23 cellular contexts compared by ENCODE assay signal in the genomic region with DNA sequence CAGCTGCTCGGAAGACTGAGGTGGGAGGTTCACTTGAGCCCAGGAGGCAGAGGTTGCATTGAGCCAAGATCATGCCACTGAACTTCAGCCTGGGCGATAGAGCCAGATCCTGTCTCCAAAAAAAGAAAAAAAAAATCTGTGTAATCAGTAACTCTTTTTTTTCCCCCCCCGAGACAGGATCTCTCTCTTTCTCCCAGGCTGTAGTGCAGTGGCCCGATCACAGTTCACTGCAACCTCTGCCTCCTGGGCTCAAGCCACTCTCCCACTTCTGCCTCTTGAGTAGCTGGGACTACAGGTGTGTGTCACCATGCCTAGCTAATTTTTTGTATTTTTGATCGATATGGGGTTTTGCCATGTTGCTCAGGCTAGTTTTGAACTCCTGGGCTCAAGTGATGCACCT.
"Had no signal": no experiment of that assay in that cellular context is flagged by ENCODE, and none has a peak within 500 bp of the region (broad histone marks: within the 10 kb centered on the region; RNA-seq: fewer than 3 reads in every experiment).

No MANE protein-coding gene starts in this region.

- H3K4me1 Mint-ChIP-seq: immature natural killer cell, mesothelial cell of epicardium, naive B cell had no signal

- FAIRE-seq: colon, endothelial cell of umbilical vein, frontal cortex, kidney had no signal

- H3K27me3 Mint-ChIP-seq: naive B cell had no signal

- DNase-seq: dermis blood vessel endothelial cell; dorsolateral prefrontal cortex; effector CD4-positive, alpha-beta T cell; effector memory CD4-positive, alpha-beta T cell; foreskin keratinocyte; heart left ventricle; hypothalamus; immature natural killer cell; islet precursor cell; kidney; kidney glomerular epithelial cell; left colon; left lung; left ventricle myocardium superior; lower lobe of right lung; mesenchymal stem cell; mucosa of descending colon; naive B cell had no signal

- H3K4me3 Mint-ChIP-seq: immature natural killer cell, mesothelial cell of epicardium had no signal

- H3K27ac Mint-ChIP-seq: immature natural killer cell, mesothelial cell of epicardium had no signal

- ATAC-seq: foreskin keratinocyte, gastroesophageal sphincter, heart left ventricle, left colon, left lung, left ventricle myocardium superior, lower lobe of right lung, mucosa of descending colon had no signal

- H3K9me3 Mint-ChIP-seq: immature natural killer cell, mesothelial cell of epicardium, naive B cell had no signal
